ENCODE assay signal across 30 cellular contexts in genomic region chr17:8719291-8720246, GRCh38. TPM values are rescaled to one million over a fixed set of nuclear protein-coding genes. Genes with fewer than 3 reads are reported as not detected.
"Had no signal": no experiment of that assay in that cellular context is flagged by ENCODE, and none has a peak within 500 bp of the region (broad histone marks: within the 10 kb centered on the region; RNA-seq: fewer than 3 reads in every experiment).

No MANE protein-coding gene starts in this region.

- H3K4me1 Mint-ChIP-seq: activated CD4-positive, alpha-beta T cell treated with anti-CD3 and anti-CD28 coated beads for 36 hours; activated naive CD8-positive, alpha-beta T cell treated with anti-CD3 and anti-CD28 coated beads for 36 hours; stimulated activated naive B cell treated with anti-CD40 and anti-IgM and Interleukin-4, amounts not matched to agents 10 μg/mL and 1 μg/mL and 100 μg/mL, for 72 hours; T-cell had no signal

- H3K4me3 Mint-ChIP-seq: activated CD4-positive, alpha-beta T cell treated with anti-CD3 and anti-CD28 coated beads for 36 hours; activated naive CD4-positive, alpha-beta T cell treated with anti-CD3 and anti-CD28 coated beads for 36 hours; activated naive CD8-positive, alpha-beta T cell treated with anti-CD3 and anti-CD28 coated beads for 36 hours; activated T-cell treated with anti-CD3 and anti-CD28 coated beads, Interleukin-2, amount 50 U/mL, for 72 hours; dendritic cell treated with granulocyte-macrophage colony-stimulating factor and Interleukin-4, amounts not matched to agents 40 ng/mL and 50 ng/mL, for 4 days; endodermal cell; stimulated activated naive B cell treated with anti-CD40 and anti-IgM and Interleukin-4, amounts not matched to agents 10 μg/mL and 1 μg/mL and 100 μg/mL, for 72 hours; T-cell had no signal

- H3K4me3 ChIP-seq: heart left ventricle, left ventricle myocardium inferior, lung, pancreas, psoas muscle, transverse colon, uterus had no signal

- FAIRE-seq: islet of Langerhans, pancreas had no signal

- H3K27me3 ChIP-seq: heart left ventricle, pancreas, transverse colon, uterus had no signal

- H3K36me3 Mint-ChIP-seq: activated naive CD8-positive, alpha-beta T cell treated with anti-CD3 and anti-CD28 coated beads for 36 hours; stimulated activated naive B cell treated with anti-CD40 and anti-IgM and Interleukin-4, amounts not matched to agents 10 μg/mL and 1 μg/mL and 100 μg/mL, for 72 hours; T-cell had no signal

- H3K4me1 ChIP-seq: left ventricle myocardium inferior, pancreas, psoas muscle, transverse colon, uterus had no signal

- DNase-seq: activated CD4-positive, alpha-beta T cell treated with anti-CD3 and anti-CD28 coated beads for 36 hours; activated CD4-positive, CD25-positive, alpha-beta regulatory T cell; activated effector memory CD4-positive, alpha-beta T cell treated with Interleukin-2 at 50 U/mL for 16 hours; activated naive CD4-positive, alpha-beta T cell treated with anti-CD3 and anti-CD28 coated beads for 36 hours; activated naive CD8-positive, alpha-beta T cell treated with anti-CD3 and anti-CD28 coated beads for 36 hours; activated T-cell treated with anti-CD3 and anti-CD28 coated beads for 4 hours; activated T-cell treated with anti-CD3 and anti-CD28 coated beads, Interleukin-2, amount 50 U/mL, for 72 hours; amniotic stem cell; central memory CD4-positive, alpha-beta T cell; endodermal cell; foreskin fibroblast; left ventricle myocardium inferior; mesendoderm; nucleus accumbens; pancreas; psoas muscle; stimulated activated CD4-positive, alpha-beta T cell treated with anti-CD3 and anti-CD28 coated beads, Interleukin-15, amount 100 ng/mL, for 24 hours; stimulated activated CD4-positive, alpha-beta T cell treated with anti-CD3 and anti-CD28 coated beads, Interleukin-2, amount 100 ng/mL, for 24 hours; stimulated activated naive B cell treated with anti-CD40 and anti-IgM and Interleukin-4, amounts not matched to agents 10 μg/mL and 1 μg/mL and 100 μg/mL, for 72 hours; T-cell; transverse colon; uterus had no signal

- ATAC-seq: activated CD4-positive, alpha-beta T cell treated with anti-CD3 and anti-CD28 coated beads for 36 hours; activated T-cell treated with anti-CD3 and anti-CD28 coated beads, Interleukin-2, amount 50 U/mL, for 72 hours; esophagus mucosa; heart left ventricle; pancreas; psoas muscle; stimulated activated naive B cell treated with anti-CD40 and anti-IgM and Interleukin-4, amounts not matched to agents 10 μg/mL and 1 μg/mL and 100 μg/mL, for 72 hours; T-cell had no signal

- H3K9me3 Mint-ChIP-seq: activated naive CD4-positive, alpha-beta T cell treated with anti-CD3 and anti-CD28 coated beads for 36 hours; activated naive CD8-positive, alpha-beta T cell treated with anti-CD3 and anti-CD28 coated beads for 36 hours; activated T-cell treated with anti-CD3 and anti-CD28 coated beads, Interleukin-2, amount 50 U/mL, for 72 hours; dendritic cell treated with granulocyte-macrophage colony-stimulating factor and Interleukin-4, amounts not matched to agents 40 ng/mL and 50 ng/mL, for 4 days had no signal

- H3K27ac ChIP-seq: heart left ventricle, left ventricle myocardium inferior, pancreas, psoas muscle, transverse colon, uterus had no signal

- H3K36me3 ChIP-seq: heart left ventricle, left ventricle myocardium inferior, pancreas, transverse colon, uterus had no signal

- H3K27me3 Mint-ChIP-seq: activated CD4-positive, alpha-beta T cell treated with anti-CD3 and anti-CD28 coated beads for 36 hours; dendritic cell treated with granulocyte-macrophage colony-stimulating factor and Interleukin-4, amounts not matched to agents 40 ng/mL and 50 ng/mL, for 4 days had no signal

- H3K27ac Mint-ChIP-seq: activated CD4-positive, alpha-beta T cell treated with anti-CD3 and anti-CD28 coated beads for 36 hours; activated naive CD4-positive, alpha-beta T cell treated with anti-CD3 and anti-CD28 coated beads for 36 hours; activated naive CD8-positive, alpha-beta T cell treated with anti-CD3 and anti-CD28 coated beads for 36 hours; activated T-cell treated with anti-CD3 and anti-CD28 coated beads, Interleukin-2, amount 50 U/mL, for 72 hours; dendritic cell treated with granulocyte-macrophage colony-stimulating factor and Interleukin-4, amounts not matched to agents 40 ng/mL and 50 ng/mL, for 4 days; endodermal cell; T-cell had no signal

- H3K9me3 ChIP-seq: heart left ventricle, left ventricle myocardium inferior, pancreas, psoas muscle, transverse colon, uterus had no signal

RNA-seq across cellular contexts. Expression of gene CCDC42, which starts 25.1 kb away (rescaled TPM):
- total RNA-seq: activated naive CD4-positive, alpha-beta T cell treated with anti-CD3 and anti-CD28 coated beads for 36 hours; endodermal cell; esophagus mucosa; left ventricle myocardium inferior; mucosa of gallbladder; pancreas; psoas muscle; temporal lobe; transverse colon; uterus had no signal
- polyA plus RNA-seq: heart left ventricle, neural cell, psoas muscle had no signal

RNA-seq across cellular contexts. Expression of gene SPDYE4, which starts 38.8 kb away (rescaled TPM):
- total RNA-seq: activated CD4-positive, alpha-beta T cell treated with anti-CD3 and anti-CD28 coated beads for 36 hours; activated naive CD4-positive, alpha-beta T cell treated with anti-CD3 and anti-CD28 coated beads for 36 hours; activated naive CD8-positive, alpha-beta T cell treated with anti-CD3 and anti-CD28 coated beads for 36 hours; activated T-cell treated with anti-CD3 and anti-CD28 coated beads, Interleukin-2, amount 50 U/mL, for 72 hours; endodermal cell; esophagus mucosa; heart left ventricle; left ventricle myocardium inferior; lung; mucosa of gallbladder; psoas muscle; T-cell; temporal lobe; transverse colon; uterus had no signal
- polyA plus RNA-seq: heart left ventricle, lung, neural cell, pancreas, psoas muscle had no signal
